ENCODE assay signal across 23 cellular contexts in the genomic region with DNA sequence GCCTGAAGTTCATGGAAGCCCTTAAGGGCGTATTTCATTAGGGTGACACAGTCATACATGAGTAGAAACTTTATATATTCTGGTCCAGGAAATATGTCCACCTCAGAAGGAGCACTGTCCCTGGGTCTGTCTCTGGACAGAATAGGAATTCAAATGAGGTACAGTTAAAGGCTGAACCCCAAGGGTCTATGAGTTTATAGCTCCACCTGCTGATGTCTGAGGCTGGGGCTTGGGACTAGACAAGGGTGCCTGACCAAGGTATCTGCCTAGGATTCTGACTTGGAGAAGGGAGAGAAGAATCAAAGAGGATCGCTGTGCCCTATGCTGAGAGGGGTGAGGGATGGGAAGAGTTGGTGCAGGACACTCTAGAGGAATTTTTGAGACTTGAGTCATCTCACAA. TPM values are rescaled to one million over a fixed set of nuclear protein-coding genes. Genes with fewer than 3 reads are reported as not detected.
A peak's percentile ranks its signal among the peaks of the same experiment; 100 is the strongest.
DNase-seq lines count a peak whose midpoint lies in the region; ATAC-seq and TF ChIP-seq lines count a peak whose summit lies in the region.
"Had no signal": no experiment of that assay in that cellular context is flagged by ENCODE, and none has a peak within 500 bp of the region (broad histone marks: within the 10 kb centered on the region; RNA-seq: fewer than 3 reads in every experiment).

No MANE protein-coding gene starts in this region.

- H3F3A ChIP-seq in PC-3 (ENCODE audit: low read length, unreplicated experiment), result no peaks in the 10 kb centered on the region

- DNase-seq in T47D (ENCODE audit: low read depth in 1 of 2, low spot score in 1 of 2) (peak; percentile 20 to 38), MCF 10A (ENCODE audit: unreplicated experiment) (no peak), PC-3 (peak; percentile 50), epithelial cell of proximal tubule (ENCODE audit: low read depth) (no peak), progenitor cell of endocrine pancreas (ENCODE audit: low spot score, unreplicated experiment) (no peak), right cardiac atrium (no peak), ureter (ENCODE audit: low spot score) (no peak), type B pancreatic cell (ENCODE audit: extremely low spot score, unreplicated experiment) (no peak)
- DNase-seq: BE2C; CD4-positive, CD25-positive, alpha-beta regulatory T cell; COR-L47; EL; GOT3; Karpas-422; MM.1S; NCI-H1092 treated with DMSO at 0.1 percent for 48 hours; NCI-H146; NCI-H2029 treated with DMSO at 0.1 percent for 48 hours; NCI-H446 treated with DMSO at 0.1 percent for 48 hours; NCI-H69; SIG-M5 had no signal

- no peak overlapping the region for H3K9ac ChIP-seq in PC-3 (ENCODE audit: low read length)

- H3K4me2 ChIP-seq in PC-3 (ENCODE audit: low read length), result no peak overlapping the region

- CTCF ChIA-PET in MCF 10A (lab: Yijun Ruan, JAX), result interaction anchor here (0.5 kb wide), 1 partner anchor 230 kb away, joined by 3 read pairs; no protein-coding TSS in a partner anchor
- CTCF ChIA-PET in PC-3 (lab: Charles Lee), result no interaction called here

- in situ Hi-C loops in T47D (cut with HindIII; ENCODE audit: low pct_unique_long_range_greater_than_20kb, low sequenced_read_pairs), result no loop called here

- H3K27me3 Mint-ChIP-seq in MCF 10A (ENCODE audit: insufficient read depth, unreplicated experiment) (peaks cover 16% of the 10 kb centered on the region), progenitor cell of endocrine pancreas (no peaks in the 10 kb centered on the region), type B pancreatic cell (no peaks in the 10 kb centered on the region)
- H3K27me3 Mint-ChIP-seq: CD4-positive, CD25-positive, alpha-beta regulatory T cell had no signal

- peaks cover 8% of the 10 kb centered on the region; the same call in 1 of the 2 replicates for H3K4me1 ChIP-seq in PC-3 (ENCODE audit: insufficient read depth, low read length)
- H3K4me1 ChIP-seq in right cardiac atrium (ENCODE audit: control insufficient read depth, insufficient read depth, low read length), result no peaks in the 10 kb centered on the region

- H3K9me3 ChIP-seq in PC-3 (ENCODE audit: low read length), result no peaks in the 10 kb centered on the region
- no peaks in the 10 kb centered on the region for H3K9me3 ChIP-seq in right cardiac atrium (ENCODE audit: control insufficient read depth, low read length)
- H3K9me3 ChIP-seq: BE2C had no signal

- no peak overlapping the region for H3K4me3 Mint-ChIP-seq in MCF 10A (ENCODE audit: unreplicated experiment)
- H3K4me3 Mint-ChIP-seq in progenitor cell of endocrine pancreas (ENCODE audit: low read depth), result no peak overlapping the region
- no peak overlapping the region for H3K4me3 Mint-ChIP-seq in type B pancreatic cell
- H3K4me3 Mint-ChIP-seq: CD4-positive, CD25-positive, alpha-beta regulatory T cell had no signal

- WGBS in right cardiac atrium, result 83% methylated on average over 2 of the region's 2 CpGs

- H3K9me3 Mint-ChIP-seq in MCF 10A (ENCODE audit: unreplicated experiment) (no peaks in the 10 kb centered on the region), progenitor cell of endocrine pancreas (ENCODE audit: low read depth) (peaks cover 5% of the 10 kb centered on the region), type B pancreatic cell (peaks cover 5% of the 10 kb centered on the region)

- BruUV-seq in MCF 10A (replicated peaks; lab: Mats Ljungman, UMichigan) (no TSS peak), PC-3 (replicated peaks; lab: Mats Ljungman, UMichigan) (no TSS peak)

- H3K27me3 ChIP-seq in PC-3 (ENCODE audit: low read length) (no peaks in the 10 kb centered on the region), right cardiac atrium (ENCODE audit: control insufficient read depth, insufficient read depth) (no peaks in the 10 kb centered on the region)
- H3K27me3 ChIP-seq: BE2C had no signal

- no peaks in the 10 kb centered on the region for H3K36me3 ChIP-seq in PC-3 (ENCODE audit: low read depth, low read length)
- H3K36me3 ChIP-seq: BE2C had no signal

- H2AFZ ChIP-seq in PC-3 (ENCODE audit: low read length), result no peak overlapping the region

- H3K36me3 Mint-ChIP-seq in MCF 10A (ENCODE audit: insufficient read depth, unreplicated experiment) (no peaks in the 10 kb centered on the region), progenitor cell of endocrine pancreas (ENCODE audit: insufficient read depth) (no peaks in the 10 kb centered on the region), type B pancreatic cell (no peaks in the 10 kb centered on the region)
- H3K36me3 Mint-ChIP-seq: CD4-positive, CD25-positive, alpha-beta regulatory T cell had no signal

- H3K9me2 ChIP-seq in PC-3 (replicated peaks; ENCODE audit: low read length), result no peaks in the 10 kb centered on the region

- H3K4me1 Mint-ChIP-seq in MCF 10A (ENCODE audit: insufficient read depth, unreplicated experiment) (no peaks in the 10 kb centered on the region), progenitor cell of endocrine pancreas (ENCODE audit: low read depth) (no peaks in the 10 kb centered on the region), type B pancreatic cell (ENCODE audit: unreplicated experiment) (no peaks in the 10 kb centered on the region)
- H3K4me1 Mint-ChIP-seq: CD4-positive, CD25-positive, alpha-beta regulatory T cell had no signal

- H4K20me1 ChIP-seq in PC-3 (ENCODE audit: low read length), result no peaks in the 10 kb centered on the region

- H3K27ac ChIP-seq in PC-3 (ENCODE audit: low read length) (no peak overlapping the region), right cardiac atrium (ENCODE audit: low read length) (no peak overlapping the region)
- H3K27ac ChIP-seq: RWPE1 had no signal

- ATAC-seq in PC-3 (peak; percentile 81), right cardiac atrium (no peak)

- no peak overlapping the region for H3K27ac Mint-ChIP-seq in MCF 10A (ENCODE audit: low read depth, unreplicated experiment)
- peak overlapping the region; percentile 30 for H3K27ac Mint-ChIP-seq in progenitor cell of endocrine pancreas
- no peak overlapping the region for H3K27ac Mint-ChIP-seq in type B pancreatic cell
- H3K27ac Mint-ChIP-seq: CD4-positive, CD25-positive, alpha-beta regulatory T cell had no signal

- no peaks in the 10 kb centered on the region for H3K79me2 ChIP-seq in PC-3 (ENCODE audit: low read length)

- POLR2A ChIA-PET in MCF 10A (lab: Yijun Ruan, JAX), result no interaction called here
- POLR2A ChIA-PET in PC-3 (lab: Charles Lee; ENCODE audit: unreplicated experiment), result no interaction called here

- intact Hi-C loops in MCF 10A (cut with micrococcal nuclease) (no loop called here), PC-3 (cut with micrococcal nuclease) (loop anchor here (5.0 kb wide), 1 partner anchor 114 kb away; no protein-coding TSS in a partner anchor), right cardiac atrium (cut with DNase I) (no loop called here)

- TF ChIP-seq CTCF in MCF 10A (IDR thresholded peaks at IDR 0.05; ENCODE audit: unreplicated experiment) (no peak), PC-3 (conservative IDR thresholded peaks at IDR 0.05; ENCODE audit: low read depth, low read length) (peak; percentile 48), epithelial cell of proximal tubule (conservative IDR thresholded peaks at IDR 0.05; ENCODE audit: low read depth, low read length) (peak; percentile 20), progenitor cell of endocrine pancreas (IDR thresholded peaks at IDR 0.05; ENCODE audit: unreplicated experiment) (no peak), type B pancreatic cell (conservative IDR thresholded peaks at IDR 0.05) (no peak)

- H3K4me3 ChIP-seq in PC-3 (ENCODE audit: low read length) (no peak overlapping the region), epithelial cell of proximal tubule (ENCODE audit: low read depth, low read length) (no peak overlapping the region), right cardiac atrium (ENCODE audit: low read length) (no peak overlapping the region)

RNA-seq across cellular contexts. Expression of gene HEPHL1, which starts 14.9 kb away (rescaled TPM):
- total RNA-seq in MCF 10A (2022), result not detected in 2 replicates
- 3.3 and 4.4 TPM in 2 replicates for total RNA-seq in PC-3 (2014; rRNA removed)
- not detected in 2 replicates for total RNA-seq in epithelial cell of proximal tubule
- total RNA-seq in progenitor cell of endocrine pancreas, result not detected in 2 replicates
- total RNA-seq in right cardiac atrium, result not detected
- not detected for polyA plus RNA-seq in right cardiac atrium
- total RNA-seq in ureter, result not detected
- 0.05 TPM in 1 of 2 replicates, not detected in the other for total RNA-seq in type B pancreatic cell (ENCODE audit: low replicate concordance)
- total RNA-seq: A172; CD4-positive, CD25-positive, alpha-beta regulatory T cell had no signal
- polyA plus RNA-seq: CD4-positive, CD25-positive, alpha-beta regulatory T cell had no signal

Comparison
In these comparisons a context has a peak if more than half of its experiments do, and no peak if none do; other contexts are left out.
1. DNase-seq: peak in T47D (2 of 2) and PC-3 (single experiment); none in MCF 10A (single experiment), epithelial cell of proximal tubule (single experiment), progenitor cell of endocrine pancreas (single experiment), right cardiac atrium (0 of 3), ureter (single experiment) and type B pancreatic cell (single experiment).
2. CTCF ChIP-seq: peak in PC-3 (single experiment) and epithelial cell of proximal tubule (single experiment); none in MCF 10A (single experiment), progenitor cell of endocrine pancreas (single experiment) and type B pancreatic cell (single experiment).